In the genomic region with DNA sequence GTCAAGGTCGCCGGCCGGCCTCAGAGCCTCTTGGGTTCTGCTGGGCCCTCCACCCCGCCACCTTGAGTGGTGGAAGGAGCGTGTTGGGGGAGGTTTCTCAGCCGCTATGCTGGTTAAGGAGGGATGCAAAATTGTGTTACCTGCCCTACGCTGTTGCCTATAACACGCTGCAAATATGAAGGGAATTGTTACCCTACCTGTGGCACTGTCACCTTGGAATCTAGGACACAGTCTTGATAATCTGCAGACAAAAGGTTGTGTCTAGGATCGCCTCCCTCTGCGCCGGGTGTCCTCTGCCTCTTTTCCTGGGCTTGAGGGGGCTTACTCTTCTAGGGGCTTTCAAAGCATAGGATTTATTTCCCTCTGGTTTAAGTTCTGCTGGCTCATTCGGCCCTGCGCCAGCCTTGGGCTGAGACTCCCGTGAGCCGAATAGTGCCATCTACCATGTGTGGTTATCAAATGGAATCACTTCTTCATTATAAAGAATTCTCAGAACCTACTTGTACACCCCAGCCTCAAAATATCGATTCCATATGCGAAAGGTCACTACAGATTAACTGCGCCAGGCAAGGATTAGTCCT, we compare ENCODE assay signal across 8 cellular contexts. TPM values are rescaled to one million over a fixed set of nuclear protein-coding genes. Genes with fewer than 3 reads are reported as not detected.
DNase-seq lines count a peak whose midpoint lies in the region; ATAC-seq and TF ChIP-seq lines count a peak whose summit lies in the region.

No MANE protein-coding gene starts in this region.

- no peak for TF ChIP-seq POLR2A in body of pancreas (IDR thresholded peaks at IDR 0.05)

- DNase-seq in AG04449 (ENCODE audit: low read depth, low spot score) (no peak), body of pancreas (peak in 2 of 4 donors; percentile 29 to 44), HUDEP-2 (lab: John Stamatoyannopoulos, UW; ENCODE audit: unreplicated experiment in 76 of 76) (no peak)
- DNase-seq in activated naive CD4-positive, alpha-beta T cell treated with anti-CD3 and anti-CD28 coated beads, Interleukin-2, amount 50 U/mL, for 16 hours: no peak

- H3K9me3 ChIP-seq in body of pancreas: no peaks in the 10 kb centered on the region
- peaks cover 0 to 4% (median 0%) of the 10 kb centered on the region in 4 donors for H3K9me3 ChIP-seq in liver (ENCODE audit: control insufficient read depth in 4 of 4, low read length in 3 of 4)

- intact Hi-C loops in body of pancreas (cut with DNase I): loop anchor here (5.0 kb wide), 1 partner anchor 170 kb away; no protein-coding TSS in a partner anchor

- H3K36me3 ChIP-seq in body of pancreas (replicated peaks in 1 of 2; ENCODE audit: insufficient read depth in 1 of 2, low read depth in 2 of 2): no peaks in the 10 kb centered on the region
- no peaks in the 10 kb centered on the region for H3K36me3 ChIP-seq in liver (ENCODE audit: control insufficient read depth in 4 of 4, insufficient read depth in 3 of 4, low read depth in 1 of 4, low read length in 3 of 4)

- H3K27me3 ChIP-seq in body of pancreas (no peaks in the 10 kb centered on the region), liver (ENCODE audit: control insufficient read depth in 4 of 4, insufficient read depth in 4 of 4, low read length in 3 of 4) (peaks cover 0 to 3% (median 2%) of the 10 kb centered on the region in 4 donors)

- WGBS in body of pancreas, 2 donors: 25 to 47% methylated on average over 13 to 18 of the region's 18 CpGs
- WGBS in liver: 53% methylated on average over 18 of the region's 18 CpGs

- POLR2A ChIA-PET in AG04449 (lab: Yijun Ruan, JAX): no interaction called here

- H3K4me1 ChIP-seq in body of pancreas: peaks cover 20% of the 10 kb centered on the region
- H3K4me1 ChIP-seq in liver (ENCODE audit: control insufficient read depth in 4 of 4, insufficient read depth in 4 of 4, low read length in 3 of 4): peaks cover 0 to 8% (median 6%) of the 10 kb centered on the region in 4 donors

- ATAC-seq in HG02938 (IDR thresholded peaks at IDR 0.05; ENCODE audit: unreplicated experiment) (peak; percentile 21), body of pancreas (no peak), HG02840 (IDR thresholded peaks at IDR 0.05; ENCODE audit: low FRiP score, unreplicated experiment) (no peak)

- TF ChIP-seq CTCF in AG04449 (IDR thresholded peaks at IDR 0.05; ENCODE audit: insufficient read depth, low read length, missing control alignments) (no peak), body of pancreas (IDR thresholded peaks at IDR 0.05) (no peak), liver (IDR thresholded peaks at IDR 0.05; ENCODE audit: low read depth, low read length, missing input control) (no peak)

- H3K4me3 ChIP-seq in AG04449 (ENCODE audit: low read depth, low read length): peak overlapping the region; percentile 56
- H3K4me3 ChIP-seq in body of pancreas: peak overlapping the region; percentile 71 to 81
- peak overlapping the region in 2 of 3 donors; percentile 55 to 81 for H3K4me3 ChIP-seq in liver (ENCODE audit: low read depth in 1 of 3, low read length in 3 of 3)

- no peak overlapping the region for H3K9ac ChIP-seq in liver (ENCODE audit: low read depth in 1 of 2, low read length in 2 of 2)

- H3K27ac ChIP-seq in body of pancreas (peak overlapping the region; percentile 65 to 85 (median 78)), liver (ENCODE audit: low read depth in 1 of 2, low read length in 2 of 2) (peak overlapping the region in 1 of 2 donors; percentile 42), temporal lobe (ENCODE audit: low read depth, low read length) (peak overlapping the region; percentile 91)

- CTCF ChIA-PET in AG04449 (lab: Yijun Ruan, JAX): no interaction called here

- no peak for TF ChIP-seq RAD21 in liver (IDR thresholded peaks at IDR 0.05)

TF ChIP-seq in liver, 16 proteins besides CTCF, POLR2A, EP300 and RAD21:
- TF ChIP-seq, protein P1, sequence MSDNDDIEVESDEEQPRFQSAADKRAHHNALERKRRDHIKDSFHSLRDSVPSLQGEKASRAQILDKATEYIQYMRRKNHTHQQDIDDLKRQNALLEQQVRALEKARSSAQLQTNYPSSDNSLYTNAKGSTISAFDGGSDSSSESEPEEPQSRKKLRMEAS (IDR thresholded peaks at IDR 0.05): no peak
- TF ChIP-seq, protein P2, sequence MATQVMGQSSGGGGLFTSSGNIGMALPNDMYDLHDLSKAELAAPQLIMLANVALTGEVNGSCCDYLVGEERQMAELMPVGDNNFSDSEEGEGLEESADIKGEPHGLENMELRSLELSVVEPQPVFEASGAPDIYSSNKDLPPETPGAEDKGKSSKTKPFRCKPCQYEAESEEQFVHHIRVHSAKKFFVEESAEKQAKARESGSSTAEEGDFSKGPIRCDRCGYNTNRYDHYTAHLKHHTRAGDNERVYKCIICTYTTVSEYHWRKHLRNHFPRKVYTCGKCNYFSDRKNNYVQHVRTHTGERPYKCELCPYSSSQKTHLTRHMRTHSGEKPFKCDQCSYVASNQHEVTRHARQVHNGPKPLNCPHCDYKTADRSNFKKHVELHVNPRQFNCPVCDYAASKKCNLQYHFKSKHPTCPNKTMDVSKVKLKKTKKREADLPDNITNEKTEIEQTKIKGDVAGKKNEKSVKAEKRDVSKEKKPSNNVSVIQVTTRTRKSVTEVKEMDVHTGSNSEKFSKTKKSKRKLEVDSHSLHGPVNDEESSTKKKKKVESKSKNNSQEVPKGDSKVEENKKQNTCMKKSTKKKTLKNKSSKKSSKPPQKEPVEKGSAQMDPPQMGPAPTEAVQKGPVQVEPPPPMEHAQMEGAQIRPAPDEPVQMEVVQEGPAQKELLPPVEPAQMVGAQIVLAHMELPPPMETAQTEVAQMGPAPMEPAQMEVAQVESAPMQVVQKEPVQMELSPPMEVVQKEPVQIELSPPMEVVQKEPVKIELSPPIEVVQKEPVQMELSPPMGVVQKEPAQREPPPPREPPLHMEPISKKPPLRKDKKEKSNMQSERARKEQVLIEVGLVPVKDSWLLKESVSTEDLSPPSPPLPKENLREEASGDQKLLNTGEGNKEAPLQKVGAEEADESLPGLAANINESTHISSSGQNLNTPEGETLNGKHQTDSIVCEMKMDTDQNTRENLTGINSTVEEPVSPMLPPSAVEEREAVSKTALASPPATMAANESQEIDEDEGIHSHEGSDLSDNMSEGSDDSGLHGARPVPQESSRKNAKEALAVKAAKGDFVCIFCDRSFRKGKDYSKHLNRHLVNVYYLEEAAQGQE (IDR thresholded peaks at IDR 0.05): no peak
- TF ChIP-seq FOXA1 (IDR thresholded peaks at IDR 0.05): no peak
- TF ChIP-seq NR2F2 (IDR thresholded peaks at IDR 0.05): no peak
- TF ChIP-seq RXRA (IDR thresholded peaks at IDR 0.05): no peak
- no peak for TF ChIP-seq GABPA (IDR thresholded peaks at IDR 0.05 in 1 of 2, conservative IDR thresholded peaks at IDR 0.05 in 1 of 2)
- no peak for TF ChIP-seq TAF1 (conservative IDR thresholded peaks at IDR 0.05)
- no peak for TF ChIP-seq JUND (IDR thresholded peaks at IDR 0.05)
- no peak for TF ChIP-seq FOXA2 (IDR thresholded peaks at IDR 0.05)

RNA-seq across cellular contexts. Expression of a gene that starts 0.7 kb away (rescaled TPM):
- total RNA-seq in body of pancreas: 1 to 10 TPM; 7.9 to 8.8 TPM
- total RNA-seq in liver: 1 to 10 TPM; 1.2 to 3.6 TPM
- polyA plus RNA-seq in liver: under 1 TPM; 0.12 to 0.49 TPM
- total RNA-seq in temporal lobe: 8.9 TPM
